In genomic region chr7:158694650-158695049, GRCh38 we compare ENCODE assay signal across 28 cellular contexts. TPM values are rescaled to one million over a fixed set of nuclear protein-coding genes. Genes with fewer than 3 reads are reported as not detected.
DNase-seq lines count a peak whose midpoint lies in the region; ATAC-seq, FAIRE-seq and TF ChIP-seq lines count a peak whose summit lies in the region.
"Had no signal": no experiment of that assay in that cellular context is flagged by ENCODE, and none has a peak within 500 bp of the region (broad histone marks: within the 10 kb centered on the region; RNA-seq: fewer than 3 reads in every experiment).

No MANE protein-coding gene starts in this region.

- no peak overlapping the region for H3K4me3 Mint-ChIP-seq in activated CD4-positive, alpha-beta memory T cell treated with anti-CD3 and anti-CD28 coated beads, Interleukin-2, amount 10 ng/mL, durations not matched to agents 7 days and 5 days
- no peak overlapping the region for H3K4me3 Mint-ChIP-seq in activated CD4-positive, alpha-beta memory T cell treated with anti-CD3 and anti-CD28 coated beads for 36 hours
- H3K4me3 Mint-ChIP-seq in T-helper 17 cell: no peak overlapping the region
- H3K4me3 Mint-ChIP-seq: CD4-positive, alpha-beta memory T cell had no signal

- H3K9me1 ChIP-seq in K562 (ENCODE audit: control insufficient read depth, insufficient read depth, low read length): peaks cover 4% of the 10 kb centered on the region

- no peak for DNase-seq in activated CD4-positive, alpha-beta memory T cell treated with anti-CD3 and anti-CD28 coated beads, Interleukin-2, amount 10 ng/mL, durations not matched to agents 7 days and 5 days
- no peak for DNase-seq in activated CD4-positive, alpha-beta memory T cell treated with anti-CD3 and anti-CD28 coated beads for 36 hours
- DNase-seq in T-helper 17 cell: no peak
- DNase-seq in K562 (ENCODE audit: extremely low read depth in 1 of 4, low spot score in 3 of 4): no peak
- DNase-seq in ureter (ENCODE audit: low spot score): no peak
- no peak for DNase-seq in GM10266 (ENCODE audit: extremely low spot score)
- DNase-seq in NCI-H2196 treated with DMSO at 0.1 percent for 48 hours (lab: John Stamatoyannopoulos, UW; ENCODE audit: unreplicated experiment): no peak
- DNase-seq: AML-193; CD4-positive, alpha-beta memory T cell; COR-L47; DMS53; GOT3; KBM-7; MG63; NCI-H1105 treated with DMSO at 0.1 percent for 48 hours; NCI-H2029 treated with DMSO at 0.1 percent for 48 hours; NCI-H2227 treated with DMSO at 0.1 percent for 48 hours; NCI-H526 treated with DMSO at 0.1 percent for 48 hours; SHP77 had no signal

- 0 out of 2 replicates have a peak, but pooled peaks cover 3% of the 10 kb centered on the region for H4K20me1 ChIP-seq in K562 (replicated peaks; ENCODE audit: control insufficient read depth, insufficient read depth, low read length)

- peaks cover 94% of the 10 kb centered on the region for H3K36me3 ChIP-seq in K562 (ENCODE audit: control insufficient read depth, insufficient read depth, low read length)

- H3K4me1 Mint-ChIP-seq in activated CD4-positive, alpha-beta memory T cell treated with anti-CD3 and anti-CD28 coated beads, Interleukin-2, amount 10 ng/mL, durations not matched to agents 7 days and 5 days: peaks cover 51% of the 10 kb centered on the region
- peaks cover 14% of the 10 kb centered on the region for H3K4me1 Mint-ChIP-seq in activated CD4-positive, alpha-beta memory T cell treated with anti-CD3 and anti-CD28 coated beads for 36 hours (ENCODE audit: low read depth)
- peaks cover 23% of the 10 kb centered on the region for H3K4me1 Mint-ChIP-seq in T-helper 17 cell

- TF ChIP-seq POLR2A in K562 (conservative IDR thresholded peaks at IDR 0.05): peak; percentile 56; the same call in 1 of the 2 replicates

- CTCF ChIA-PET in activated CD4-positive, alpha-beta memory T cell treated with anti-CD3 and anti-CD28 coated beads, Interleukin-2, amount 10 ng/mL, durations not matched to agents 7 days and 5 days (lab: Charles Lee): interaction anchor here (1.2 to 2.2 kb wide), 2 partner anchors 47 to 282 kb away, joined by 3 to 14 read pairs; no protein-coding TSS in a partner anchor
- CTCF ChIA-PET in activated CD4-positive, alpha-beta memory T cell treated with anti-CD3 and anti-CD28 coated beads for 36 hours (lab: Charles Lee): interaction anchor here (3.4 kb wide), 1 partner anchor 282 kb away, joined by 33 read pairs; no protein-coding TSS in a partner anchor
- CTCF ChIA-PET in K562 (lab: Yijun Ruan, JAX; ENCODE audit: low intra/inter-chr PET ratio): interaction anchor here (1.1 kb wide), 1 partner anchor 335 kb away, joined by 3 read pairs; no protein-coding TSS in a partner anchor

- no TSS peak for BruUV-seq in K562 (replicated peaks; lab: Mats Ljungman, UMichigan)

- intact Hi-C loops in activated CD4-positive, alpha-beta memory T cell treated with anti-CD3 and anti-CD28 coated beads for 36 hours (cut with micrococcal nuclease): no loop called here
- intact Hi-C loops in K562 (cut with micrococcal nuclease): no loop called here

- no peak for TF ChIP-seq EP300 in K562 (IDR thresholded peaks at IDR 0.05; ENCODE audit: low read length)

- 66% methylated on average over 6 of the region's 6 CpGs for WGBS in K562 (ENCODE audit: insufficient coverage, low coverage, missing lambda C conversion rate)

- H3K36me3 Mint-ChIP-seq in activated CD4-positive, alpha-beta memory T cell treated with anti-CD3 and anti-CD28 coated beads, Interleukin-2, amount 10 ng/mL, durations not matched to agents 7 days and 5 days (ENCODE audit: low read depth): peaks cover 78% of the 10 kb centered on the region
- peaks cover 44% of the 10 kb centered on the region for H3K36me3 Mint-ChIP-seq in activated CD4-positive, alpha-beta memory T cell treated with anti-CD3 and anti-CD28 coated beads for 36 hours
- H3K36me3 Mint-ChIP-seq in T-helper 17 cell (ENCODE audit: low read depth): peaks cover 4% of the 10 kb centered on the region

- POLR2A ChIA-PET in activated CD4-positive, alpha-beta memory T cell treated with anti-CD3 and anti-CD28 coated beads, Interleukin-2, amount 10 ng/mL, durations not matched to agents 7 days and 5 days (lab: Charles Lee): interaction anchor here (1.0 to 2.5 kb wide), 2 partner anchors 39 to 58 kb away, joined by 3 to 14 read pairs; no protein-coding TSS in a partner anchor
- POLR2A ChIA-PET in activated CD4-positive, alpha-beta memory T cell treated with anti-CD3 and anti-CD28 coated beads for 36 hours (lab: Charles Lee): no interaction called here
- POLR2A ChIA-PET in K562 (lab: Yijun Ruan, JAX): interaction anchor here (0.6 to 2.7 kb wide), 7 partner anchors 8 to 298 kb away, joined by 3 to 17 read pairs (median 3); partner anchors contain the start of gene NCAPG2

- peak overlapping the region; percentile 38 for H3K27ac Mint-ChIP-seq in activated CD4-positive, alpha-beta memory T cell treated with anti-CD3 and anti-CD28 coated beads, Interleukin-2, amount 10 ng/mL, durations not matched to agents 7 days and 5 days
- no peak overlapping the region for H3K27ac Mint-ChIP-seq in activated CD4-positive, alpha-beta memory T cell treated with anti-CD3 and anti-CD28 coated beads for 36 hours
- H3K27ac Mint-ChIP-seq in T-helper 17 cell: peak overlapping the region; percentile 60

- no peaks in the 10 kb centered on the region for H3K9me3 Mint-ChIP-seq in activated CD4-positive, alpha-beta memory T cell treated with anti-CD3 and anti-CD28 coated beads, Interleukin-2, amount 10 ng/mL, durations not matched to agents 7 days and 5 days
- H3K9me3 Mint-ChIP-seq in activated CD4-positive, alpha-beta memory T cell treated with anti-CD3 and anti-CD28 coated beads for 36 hours: no peaks in the 10 kb centered on the region

- H3K9ac ChIP-seq in K562 (ENCODE audit: insufficient read depth in 1 of 2, low read depth in 2 of 2, low read length in 2 of 2): no peak overlapping the region

- ATAC-seq in T-helper 17 cell (no peak), K562 (peak; percentile 15)
- ATAC-seq: A549, Panc1 had no signal

- no peak overlapping the region for H2AFZ ChIP-seq in K562 (ENCODE audit: low read depth, low read length)

- H3K9me3 ChIP-seq in T-helper 17 cell (ENCODE audit: control insufficient read depth, low read length, poor library complexity, severe bottlenecking) (no peaks in the 10 kb centered on the region), K562 (replicated peaks; ENCODE audit: control insufficient read depth, insufficient read depth, low read depth, low read length) (no peaks in the 10 kb centered on the region)
- H3K9me3 ChIP-seq: A549; BLaER1 treated with 17β-estradiol and CSF1 and Interleukin-3, amounts not matched to agents 10 nM and 100 nM; HAP-1; MG63 had no signal

- in situ Hi-C loops in K562 (cut with MboI): loop anchor here (10.0 kb wide), 1 partner anchor 280 kb away; no protein-coding TSS in a partner anchor

- no peaks in the 10 kb centered on the region for H3K27me3 Mint-ChIP-seq in activated CD4-positive, alpha-beta memory T cell treated with anti-CD3 and anti-CD28 coated beads, Interleukin-2, amount 10 ng/mL, durations not matched to agents 7 days and 5 days
- H3K27me3 Mint-ChIP-seq in activated CD4-positive, alpha-beta memory T cell treated with anti-CD3 and anti-CD28 coated beads for 36 hours: no peaks in the 10 kb centered on the region
- H3K27me3 Mint-ChIP-seq in T-helper 17 cell: no peaks in the 10 kb centered on the region
- H3K27me3 Mint-ChIP-seq: CD4-positive, alpha-beta memory T cell had no signal

- peaks cover 56% of the 10 kb centered on the region for H3K79me2 ChIP-seq in K562 (ENCODE audit: control insufficient read depth, insufficient read depth, low read length)

- H3K4me1 ChIP-seq in K562 (replicated peaks in 1 of 2; ENCODE audit: control insufficient read depth in 2 of 2, insufficient read depth in 2 of 2, low read length in 2 of 2): peaks cover 0 to 3% of the 10 kb centered on the region in 2 experiments; a peak in 1 of 5 replicates
- H3K4me1 ChIP-seq: HAP-1 had no signal

- TF ChIP-seq RAD21 in K562 (CRISPR knock-in tag; conservative IDR thresholded peaks at IDR 0.05 in 1 of 2, IDR thresholded peaks at IDR 0.05 in 1 of 2): no peak

- no peak for TF ChIP-seq CTCF in K562 (IDR thresholded peaks at IDR 0.05 in 2 of 3, conservative IDR thresholded peaks at IDR 0.05 in 1 of 3; ENCODE audit: insufficient read depth in 2 of 3, low read depth in 1 of 3, low read length in 3 of 3)
- TF ChIP-seq CTCF in GM10266 (IDR thresholded peaks at IDR 0.05; ENCODE audit: control insufficient read depth, insufficient read depth, low read depth, missing control alignments): no peak

- no peaks in the 10 kb centered on the region for H3K27me3 ChIP-seq in K562 (ENCODE audit: control insufficient read depth in 2 of 2, insufficient read depth in 2 of 2, low read length in 2 of 2)
- H3K27me3 ChIP-seq: BLaER1 treated with 17β-estradiol and CSF1 and Interleukin-3, amounts not matched to agents 10 nM and 100 nM; MG63 had no signal

- H3K4me3 ChIP-seq in K562: no peak overlapping the region
- H3K4me3 ChIP-seq: A549; BLaER1 treated with 17β-estradiol and CSF1 and Interleukin-3, amounts not matched to agents 10 nM and 100 nM; HAP-1; MG63; SK-N-MC had no signal

- no peak for FAIRE-seq in K562 (lab: Jason Lieb, UNC)
- FAIRE-seq: A549, G401.6, GM12891, HTR-8/SVneo had no signal

- H3K27ac ChIP-seq in K562 (ENCODE audit: extremely low read depth, low read depth, low read length): no peak overlapping the region
- H3K27ac ChIP-seq: A549; BLaER1 treated with 17β-estradiol and CSF1 and Interleukin-3, amounts not matched to agents 10 nM and 100 nM; RWPE1; SK-N-MC had no signal

- H3K4me2 ChIP-seq in K562 (ENCODE audit: insufficient read depth, low read length): no peak overlapping the region
- H3K4me2 ChIP-seq: A549; BLaER1 treated with 17β-estradiol and CSF1 and Interleukin-3, amounts not matched to agents 10 nM and 100 nM had no signal

RNA-seq across cellular contexts. Expression of gene NCAPG2, which starts 10.0 kb away (rescaled TPM):
- 100 to 1,000 TPM; 151 TPM for total RNA-seq in activated CD4-positive, alpha-beta memory T cell treated with anti-CD3 and anti-CD28 coated beads, Interleukin-2, amount 10 ng/mL, durations not matched to agents 7 days and 5 days
- total RNA-seq in activated CD4-positive, alpha-beta memory T cell treated with anti-CD3 and anti-CD28 coated beads for 36 hours: 100 to 1,000 TPM; 145 to 149 TPM
- total RNA-seq in T-helper 17 cell: 10 to 100 TPM in 1 of 2 donors, 1 to 10 TPM in 1; 8.8 to 38.7 TPM
- 177 and 316 TPM in 2 replicates for total RNA-seq in K562 (2011; cell fraction: chromatin; rRNA removed; ENCODE audit: low replicate concordance)
- total RNA-seq in K562 (2011; cell fraction: nucleolus; rRNA removed): 101 and 122 TPM in 2 replicates
- 178 and 208 TPM in 2 replicates for total RNA-seq in K562 (2011; cell fraction: nucleoplasm; rRNA removed)
- 47.2 and 50.6 TPM in 2 replicates for total RNA-seq in K562 (2014; rRNA removed)
- total RNA-seq in K562 (2014; rRNA removed; fragmentation: Illumina TruSeq; extraction: Trizol): 75.9 and 83.0 TPM in 2 replicates
- total RNA-seq in K562 (2015; rRNA removed; fragmentation: Illumina TruSeq; extraction: Trizol): 65.1 and 70.1 TPM in 2 replicates
- 103 and 127 TPM in 2 replicates for total RNA-seq in K562 (2021)
- 75.0 and 124 TPM in 2 replicates for polyA plus RNA-seq in K562 (2011; rRNA removed)
- polyA plus RNA-seq in K562 (2011; cell fraction: cytosol; rRNA removed): 54.9 and 63.1 TPM in 2 replicates
- polyA plus RNA-seq in K562 (2011; cell fraction: nucleus; rRNA removed): 114 and 154 TPM in 2 replicates
- polyA plus RNA-seq in K562 (2012): 71.2 and 97.6 TPM in 2 replicates
- polyA plus RNA-seq in K562 (2014; fragmentation: Illumina TruSeq; extraction: Trizol): 78.8 and 86.1 TPM in 2 replicates
- polyA plus RNA-seq in K562 (2014; fragmentation: Nextera tagmentation; extraction: Ambion mirVana): 10 to 100 TPM; 21.5 to 97.7 TPM
- polyA plus RNA-seq in K562 (2014; rRNA removed): 94.6 and 97.2 TPM in 2 replicates
- polyA minus RNA-seq in K562 (2011; rRNA and poly(A)+ RNA removed): 201 and 283 TPM in 2 replicates
- 50.1 and 65.9 TPM in 2 replicates for polyA minus RNA-seq in K562 (2011; cell fraction: cytosol; rRNA and poly(A)+ RNA removed)
- polyA minus RNA-seq in K562 (2011; cell fraction: nucleus; rRNA and poly(A)+ RNA removed): 111 and 112 TPM in 2 replicates
- total RNA-seq in ureter: 6.3 TPM
